In genomic region chr7:106284516-106285050, GRCh38 we compare ENCODE assay signal across 7 cellular contexts. TPM values are rescaled to one million over a fixed set of nuclear protein-coding genes. Genes with fewer than 3 reads are reported as not detected.
A peak's percentile ranks its signal among the peaks of the same experiment; 100 is the strongest.
DNase-seq lines count a peak whose midpoint lies in the region; ATAC-seq, FAIRE-seq and TF ChIP-seq lines count a peak whose summit lies in the region.

NAMPT (minus strand) TSS chr7:106284983; CDS start chr7:106284884, 99 bp downstream.

- no peak for DNase-seq in GM12864 (ENCODE audit: low read depth)
- peak; percentile 26 for DNase-seq in H54 (ENCODE audit: insufficient read length, low spot score)
- peak; percentile 48 to 51 for DNase-seq in NCI-H1930 (lab: John Stamatoyannopoulos, UW)
- peak; percentile 27 for DNase-seq in activated T-helper 1 cell treated with Interleukin-2 at 50 U/mL for 16 hours (ENCODE audit: low read depth)
- DNase-seq in foreskin fibroblast = peak; percentile 13 to 59
- DNase-seq in omental fat pad (ENCODE audit: low spot score) = peak; percentile 67
- DNase-seq in cerebellar nuclear complex (lab: John Stamatoyannopoulos, UW) = no peak

- ATAC-seq in omental fat pad (ENCODE audit: low FRiP score) = peak; percentile 10

- FAIRE-seq in H54 (lab: Jason Lieb, UNC) = no peak

- H3K4me3 ChIP-seq in GM12864 (ENCODE audit: low read depth, low read length) = peak within 1 kb of the TSS; percentile 76
- H3K4me3 ChIP-seq in foreskin fibroblast (ENCODE audit: low read depth in 1 of 2, low read length in 2 of 2) = peak within 1 kb of the TSS; percentile 72 to 92

- TF ChIP-seq POLR2A in H54 (IDR thresholded peaks at IDR 0.05; ENCODE audit: low read depth, low read length) = no peak; the same call in 1 of the 2 replicates

- no peak for TF ChIP-seq CTCF in GM12864 (IDR thresholded peaks at IDR 0.05; ENCODE audit: low read depth, low read length, missing control alignments)
- TF ChIP-seq CTCF in foreskin fibroblast (IDR thresholded peaks at IDR 0.05; ENCODE audit: low read depth, low read length) = no peak
- TF ChIP-seq CTCF in omental fat pad (IDR thresholded peaks at IDR 0.05) = no peak

RNA-seq across cellular contexts. Expression of gene NAMPT, which starts in this region (rescaled TPM):
- total RNA-seq in omental fat pad = 1,000 to 10,000 TPM in 2 of 4 donors, 100 to 1,000 TPM in 2; 636 to 2,401 (median 1,222) TPM

Comparison
In these comparisons a context has a peak if more than half of its experiments do, and no peak if none do; other contexts are left out.
1. DNase-seq: peak in H54 (single experiment), NCI-H1930 (2 of 2), activated T-helper 1 cell treated with Interleukin-2 at 50 U/mL for 16 hours (single experiment), foreskin fibroblast (2 of 2) and omental fat pad (single experiment); none in GM12864 (single experiment) and cerebellar nuclear complex (0 of 2).